In genomic region chr16:20850981-20851380, GRCh38 we compare ENCODE assay signal across 1 cellular context.
TF ChIP-seq lines count a peak whose summit lies in the region.

No MANE protein-coding gene starts in this region.

TF ChIP-seq in SK-N-SH treated with all-trans-retinoic acid at 6 μM for 48 hours, 23 proteins besides CTCF, POLR2A, EP300 and RAD21 (continued from another document):
- no peak for TF ChIP-seq POU6F1 (CRISPR knock-in tag; IDR thresholded peaks at IDR 0.05; ENCODE audit: borderline replicate concordance, low read depth)
- no peak for TF ChIP-seq SNAI2 (CRISPR knock-in tag; IDR thresholded peaks at IDR 0.05)
- TF ChIP-seq, protein P1, sequence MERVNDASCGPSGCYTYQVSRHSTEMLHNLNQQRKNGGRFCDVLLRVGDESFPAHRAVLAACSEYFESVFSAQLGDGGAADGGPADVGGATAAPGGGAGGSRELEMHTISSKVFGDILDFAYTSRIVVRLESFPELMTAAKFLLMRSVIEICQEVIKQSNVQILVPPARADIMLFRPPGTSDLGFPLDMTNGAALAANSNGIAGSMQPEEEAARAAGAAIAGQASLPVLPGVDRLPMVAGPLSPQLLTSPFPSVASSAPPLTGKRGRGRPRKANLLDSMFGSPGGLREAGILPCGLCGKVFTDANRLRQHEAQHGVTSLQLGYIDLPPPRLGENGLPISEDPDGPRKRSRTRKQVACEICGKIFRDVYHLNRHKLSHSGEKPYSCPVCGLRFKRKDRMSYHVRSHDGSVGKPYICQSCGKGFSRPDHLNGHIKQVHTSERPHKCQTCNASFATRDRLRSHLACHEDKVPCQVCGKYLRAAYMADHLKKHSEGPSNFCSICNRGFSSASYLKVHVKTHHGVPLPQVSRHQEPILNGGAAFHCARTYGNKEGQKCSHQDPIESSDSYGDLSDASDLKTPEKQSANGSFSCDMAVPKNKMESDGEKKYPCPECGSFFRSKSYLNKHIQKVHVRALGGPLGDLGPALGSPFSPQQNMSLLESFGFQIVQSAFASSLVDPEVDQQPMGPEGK (CRISPR knock-in tag; IDR thresholded peaks at IDR 0.05; ENCODE audit: borderline replicate concordance) = no peak
- TF ChIP-seq ZNF565 (CRISPR knock-in tag; conservative IDR thresholded peaks at IDR 0.05; ENCODE audit: low read depth) = no peak
- no peak for TF ChIP-seq ZNF70 (CRISPR knock-in tag; IDR thresholded peaks at IDR 0.05)
- no peak for TF ChIP-seq GLIS3 (CRISPR knock-in tag; IDR thresholded peaks at IDR 0.05)
- no peak for TF ChIP-seq TCF4 (CRISPR knock-in tag; IDR thresholded peaks at IDR 0.05; ENCODE audit: borderline replicate concordance)
- no peak for TF ChIP-seq ZNF8 (CRISPR knock-in tag; IDR thresholded peaks at IDR 0.05)
